Comparison of ENCODE assay signal across 8 cellular contexts in the genomic region with DNA sequence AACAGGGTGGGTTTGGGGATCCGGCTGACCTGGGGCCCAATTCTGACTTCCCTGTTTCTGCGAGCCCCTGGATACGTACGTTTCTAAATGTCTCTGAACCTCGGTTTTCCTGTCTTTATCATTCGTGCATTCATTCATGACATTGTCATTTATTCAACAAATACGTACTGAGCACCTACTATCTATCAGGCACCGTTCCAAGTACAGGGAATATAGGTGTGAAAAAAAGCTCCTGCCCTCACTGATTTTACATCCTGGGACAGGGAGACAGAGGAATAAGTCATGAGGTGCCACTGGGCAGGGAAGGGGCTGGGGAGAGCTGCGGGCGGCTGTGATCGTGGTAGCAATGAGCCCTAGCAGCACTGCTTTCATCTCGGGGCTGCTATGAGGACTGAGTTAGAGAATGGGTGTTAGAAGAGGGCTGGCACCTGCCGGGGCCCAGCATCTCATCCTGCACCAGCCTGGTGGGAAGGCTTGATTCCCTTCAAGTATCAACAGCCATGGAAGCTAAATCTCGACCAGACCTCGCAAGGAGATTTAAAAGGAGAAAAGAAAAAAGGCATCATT.
DNase-seq lines count a peak whose midpoint lies in the region; ATAC-seq and TF ChIP-seq lines count a peak whose summit lies in the region.

No MANE protein-coding gene starts in this region.

- peak overlapping the region; percentile 1 to 36 (median 18) for H3K27ac ChIP-seq in transverse colon

- peaks cover 0 to 12% (median 1%) of the 10 kb centered on the region in 4 donors for H3K4me1 ChIP-seq in transverse colon

- TF ChIP-seq CTCF in transverse colon (IDR thresholded peaks at IDR 0.05): no peak

- peaks cover 7% of the 10 kb centered on the region for H3K36me3 Mint-ChIP-seq in activated naive CD4-positive, alpha-beta T cell treated with anti-CD3 and anti-CD28 coated beads for 36 hours (ENCODE audit: low read depth)
- H3K36me3 Mint-ChIP-seq in activated naive CD4-positive, alpha-beta T cell treated with anti-CD3 and anti-CD28 coated beads, Interleukin-2, amount 50 U/mL, for 72 hours: peaks cover 10% of the 10 kb centered on the region in 2 donors
- peaks cover 6% of the 10 kb centered on the region for H3K36me3 Mint-ChIP-seq in memory B cell

- H3K4me1 Mint-ChIP-seq in activated naive CD4-positive, alpha-beta T cell treated with anti-CD3 and anti-CD28 coated beads for 36 hours (ENCODE audit: low read depth): peaks cover 21% of the 10 kb centered on the region
- peaks cover 17% of the 10 kb centered on the region for H3K4me1 Mint-ChIP-seq in memory B cell

- WGBS in transverse colon (ENCODE audit: low coverage in 1 of 2), 2 donors: 60 to 64% methylated on average over 14 to 15 of the region's 15 CpGs

- no peaks in the 10 kb centered on the region for H3K36me3 ChIP-seq in transverse colon

- no peaks in the 10 kb centered on the region for H3K27me3 Mint-ChIP-seq in activated naive CD4-positive, alpha-beta T cell treated with anti-CD3 and anti-CD28 coated beads for 36 hours (ENCODE audit: low read depth)
- H3K27me3 Mint-ChIP-seq in memory B cell: no peaks in the 10 kb centered on the region

- in situ Hi-C loops in transverse colon (cut with MboI; ENCODE audit: low pct_ligation_motif_present in 1 of 4, low pct_unique_long_range_greater_than_20kb in 1 of 4, low sequenced_read_pairs in 3 of 4): no loop called here

- intact Hi-C loops in activated naive CD4-positive, alpha-beta T cell treated with anti-CD3 and anti-CD28 coated beads for 36 hours (cut with micrococcal nuclease): loop anchor here (5.0 kb wide), 2 partner anchors 73 to 82 kb away; no protein-coding TSS in a partner anchor
- intact Hi-C loops in transverse colon (cut with DNase I; ENCODE audit: low total_unique reads): no loop called here

- no peak for TF ChIP-seq POLR2A in transverse colon (IDR thresholded peaks at IDR 0.05)

- DNase-seq in activated naive CD4-positive, alpha-beta T cell treated with anti-CD3 and anti-CD28 coated beads for 36 hours: no peak
- no peak for DNase-seq in activated naive CD4-positive, alpha-beta T cell treated with Interleukin-2 at 50 U/mL for 16 hours
- no peak for DNase-seq in activated naive CD4-positive, alpha-beta T cell treated with anti-CD3 and anti-CD28 coated beads, Interleukin-2, amount 50 U/mL, for 72 hours (ENCODE audit: low spot score in 2 of 2)
- DNase-seq in memory B cell (ENCODE audit: low spot score in 2 of 2): no peak
- no peak for DNase-seq in transverse colon
- DNase-seq in stimulated activated CD4-positive, alpha-beta T cell treated with anti-CD3 and anti-CD28 coated beads, Interleukin-4, amount 100 ng/mL, for 1 hour: no peak
- DNase-seq in NCI-H2227 treated with DMSO at 0.1 percent for 48 hours (lab: John Stamatoyannopoulos, UW): no peak

- CTCF ChIA-PET in activated naive CD4-positive, alpha-beta T cell treated with anti-CD3 and anti-CD28 coated beads for 36 hours (lab: Charles Lee): interaction anchor here (2.3 kb wide), 1 partner anchor 43 kb away, joined by 17 read pairs; no protein-coding TSS in a partner anchor

- no peaks in the 10 kb centered on the region for H3K9me3 Mint-ChIP-seq in activated naive CD4-positive, alpha-beta T cell treated with anti-CD3 and anti-CD28 coated beads for 36 hours
- H3K9me3 Mint-ChIP-seq in activated naive CD4-positive, alpha-beta T cell treated with anti-CD3 and anti-CD28 coated beads, Interleukin-2, amount 50 U/mL, for 72 hours: no peaks in the 10 kb centered on the region
- H3K9me3 Mint-ChIP-seq in memory B cell: no peaks in the 10 kb centered on the region

- peak overlapping the region; percentile 7 for H3K27ac Mint-ChIP-seq in activated naive CD4-positive, alpha-beta T cell treated with anti-CD3 and anti-CD28 coated beads for 36 hours
- H3K27ac Mint-ChIP-seq in activated naive CD4-positive, alpha-beta T cell treated with anti-CD3 and anti-CD28 coated beads, Interleukin-2, amount 50 U/mL, for 72 hours: peak overlapping the region; percentile 91 to 95
- peak overlapping the region; percentile 0 for H3K27ac Mint-ChIP-seq in memory B cell

- no peaks in the 10 kb centered on the region for H3K9me3 ChIP-seq in transverse colon

- H3K4me3 ChIP-seq in transverse colon: no peak overlapping the region

- H3K27me3 ChIP-seq in transverse colon: no peaks in the 10 kb centered on the region

- ATAC-seq in activated naive CD4-positive, alpha-beta T cell treated with anti-CD3 and anti-CD28 coated beads, Interleukin-2, amount 50 U/mL, for 72 hours: peak; percentile 44 to 50
- ATAC-seq in memory B cell (ENCODE audit: low read depth): peak; percentile 19
- no peak for ATAC-seq in GM21737 (IDR thresholded peaks at IDR 0.05; ENCODE audit: unreplicated experiment)

- no peak for TF ChIP-seq EP300 in transverse colon (IDR thresholded peaks at IDR 0.05; ENCODE audit: low read depth)

- no peak overlapping the region for H3K4me3 Mint-ChIP-seq in activated naive CD4-positive, alpha-beta T cell treated with anti-CD3 and anti-CD28 coated beads for 36 hours
- H3K4me3 Mint-ChIP-seq in memory B cell: peak overlapping the region; percentile 15

Comparison
In these comparisons a context has a peak if more than half of its experiments do, and no peak if none do; other contexts are left out.
1. H3K27ac Mint-ChIP-seq: peak in every context shown above with its lines; median percentile 93 in activated naive CD4-positive, alpha-beta T cell treated with anti-CD3 and anti-CD28 coated beads, Interleukin-2, amount 50 U/mL, for 72 hours; 7 in activated naive CD4-positive, alpha-beta T cell treated with anti-CD3 and anti-CD28 coated beads for 36 hours; 0 in memory B cell.